Comparison of ENCODE assay signal across 9 cellular contexts in genomic region chr2:151344191-151344590, GRCh38. TPM values are rescaled to one million over a fixed set of nuclear protein-coding genes. Genes with fewer than 3 reads are reported as not detected.
DNase-seq lines count a peak whose midpoint lies in the region; ATAC-seq, FAIRE-seq and TF ChIP-seq lines count a peak whose summit lies in the region.
"Not testable (repeated sequence)": the region's sequence is repeated elsewhere in the genome, so short reads cannot be mapped to it uniquely, and the experiment has no call there.
"Had no signal": no experiment of that assay in that cellular context is flagged by ENCODE, and none has a peak within 500 bp of the region (broad histone marks: within the 10 kb centered on the region; RNA-seq: fewer than 3 reads in every experiment).

No MANE protein-coding gene starts in this region.

- not testable (repeated sequence) for H4K91ac ChIP-seq in IMR-90 (ENCODE audit: insufficient read depth, low read depth, low read length)

- H3K4me3 ChIP-seq in IMR-90 (ENCODE audit: insufficient read depth, low read depth, low read length); epithelial cell of esophagus (ENCODE audit: low read length): not testable (repeated sequence)

- H2BK15ac ChIP-seq in IMR-90 (ENCODE audit: low read depth, low read length) = not testable (repeated sequence)

- not testable (repeated sequence) for ATAC-seq in IMR-90 (ENCODE audit: low read depth)
- peak; percentile 58 for ATAC-seq in foreskin keratinocyte

- H3K36me3 ChIP-seq in IMR-90 (ENCODE audit: control insufficient read depth, insufficient read depth, low read length) = not testable (repeated sequence)

- not testable (repeated sequence) for H3K4me1 ChIP-seq in IMR-90 (ENCODE audit: control insufficient read depth, insufficient read depth, low read length); foreskin keratinocyte

- H3K27me3 ChIP-seq in IMR-90 (ENCODE audit: control insufficient read depth, insufficient read depth, low read length); foreskin keratinocyte: not testable (repeated sequence)

- TF ChIP-seq POLR2A in IMR-90 (IDR thresholded peaks at IDR 0.05; ENCODE audit: low read depth, low read length) = not testable (repeated sequence)

- not testable (repeated sequence) for H3K4me2 ChIP-seq in IMR-90 (ENCODE audit: low read depth, low read length)

- dilution Hi-C loops in IMR-90 (cut with HindIII; ENCODE audit: low sequenced_read_pairs, unreplicated experiment) = not testable (repeated sequence)

- not testable (repeated sequence) for H3K18ac ChIP-seq in IMR-90 (ENCODE audit: low read depth, low read length)

- H3K79me1 ChIP-seq in IMR-90 (ENCODE audit: low read depth in 1 of 2, low read length in 2 of 2) = not testable (repeated sequence)

- H3K4ac ChIP-seq in IMR-90 (ENCODE audit: low read depth, low read length) = not testable (repeated sequence)

- not testable (repeated sequence) for H2AK9ac ChIP-seq in IMR-90 (replicated peaks; ENCODE audit: low read depth, low read length, poor library complexity)

- WGBS in IMR-90 (ENCODE audit: extremely low coverage in 2 of 2, insufficient read length in 1 of 2), 2 experiments = no CpG with 5 or more reads among the region's 4 CpGs

- CTCF ChIA-PET in IMR-90 (lab: Yijun Ruan, JAX) = not testable (repeated sequence)

- not testable (repeated sequence) for H2BK120ac ChIP-seq in IMR-90 (ENCODE audit: low read depth, low read length)

- BruUV-seq in IMR-90 (replicated peaks; lab: Mats Ljungman, UMichigan) = not testable (repeated sequence)

- H4K5ac ChIP-seq in IMR-90 (ENCODE audit: low read depth, low read length) = not testable (repeated sequence)

- POLR2A ChIA-PET in IMR-90 (lab: Charles Lee; ENCODE audit: unreplicated experiment) = not testable (repeated sequence)

- not testable (repeated sequence) for H3K9me1 ChIP-seq in IMR-90 (ENCODE audit: insufficient read depth, low read length)

- H3K27ac ChIP-seq in IMR-90 (ENCODE audit: insufficient read depth, low read length); foreskin keratinocyte: not testable (repeated sequence)

- not testable (repeated sequence) for H2AK5ac ChIP-seq in IMR-90 (ENCODE audit: low read depth, low read length)

- not testable (repeated sequence) for H3K23ac ChIP-seq in IMR-90 (ENCODE audit: low read depth, low read length)

- H3K9me3 ChIP-seq in IMR-90 (ENCODE audit: control insufficient read depth, insufficient read depth, low read length) = not testable (repeated sequence)

- H3K56ac ChIP-seq in IMR-90 (ENCODE audit: extremely low read depth, insufficient read depth, low read length) = not testable (repeated sequence)

- not testable (repeated sequence) for H3K14ac ChIP-seq in IMR-90 (replicated peaks; ENCODE audit: low read depth, low read length)

- not testable (repeated sequence) for H3K9ac ChIP-seq in IMR-90 (ENCODE audit: low read depth, low read length)

- not testable (repeated sequence) for TF ChIP-seq CTCF in IMR-90 (conservative IDR thresholded peaks at IDR 0.05; ENCODE audit: low read depth, low read length); epithelial cell of esophagus (IDR thresholded peaks at IDR 0.05; ENCODE audit: insufficient read depth, low read depth, low read length, missing control alignments); foreskin keratinocyte (conservative IDR thresholded peaks at IDR 0.05)

- H4K20me1 ChIP-seq in IMR-90 (ENCODE audit: insufficient read depth, low read length) = not testable (repeated sequence)

- TF ChIP-seq RAD21 in IMR-90 (IDR thresholded peaks at IDR 0.05; ENCODE audit: low read length) = not testable (repeated sequence)

- H4K8ac ChIP-seq in IMR-90 (ENCODE audit: low read depth in 2 of 2, low read length in 2 of 2) = not testable (repeated sequence)

- FAIRE-seq in RCC 7860 (lab: Jason Lieb, UNC) = not testable (repeated sequence)

- intact Hi-C loops in IMR-90 (cut with micrococcal nuclease) = not testable (repeated sequence)

- H2BK20ac ChIP-seq in IMR-90 (ENCODE audit: low read depth, low read length) = not testable (repeated sequence)

- H2BK5ac ChIP-seq in IMR-90 (ENCODE audit: low read depth, low read length, poor library complexity, severe bottlenecking) = not testable (repeated sequence)

- not testable (repeated sequence) for H2AFZ ChIP-seq in IMR-90 (replicated peaks; ENCODE audit: low read length, poor library complexity)

- in situ Hi-C loops in IMR-90 (cut with MboI; ENCODE audit: low sequenced_read_pairs) = not testable (repeated sequence)

- DNase-seq in EH (ENCODE audit: low read depth) (peak; percentile 39), HCEC 1CT (peak; percentile 37), IMR-90 (peak; percentile 38), RCC 7860 (ENCODE audit: low spot score) (peak; percentile 38), amniotic epithelial cell (ENCODE audit: low read depth) (peak; percentile 29), epithelial cell of esophagus (ENCODE audit: low read depth) (peak; percentile 47), foreskin keratinocyte (peak in 1 of 2 donors; percentile 26), renal cortical epithelial cell (ENCODE audit: low read depth) (peak; percentile 7)

RNA-seq across cellular contexts. Expression of gene TNFAIP6, which starts 13.2 kb away (rescaled TPM):
- total RNA-seq in IMR-90 (2012; rRNA removed) (2.2 and 2.9 TPM in 2 replicates), foreskin keratinocyte (not detected in 2 replicates), renal cortical epithelial cell (1.8 and 9.4 TPM in 2 replicates)
- polyA plus RNA-seq in IMR-90 (2012; rRNA removed) (1.3 and 1.8 TPM in 2 replicates), foreskin keratinocyte (not detected in 2 replicates)
- 0.67 and 1.6 TPM in 2 replicates for polyA plus RNA-seq in IMR-90 (2012; cell fraction: cytosol; rRNA removed)
- polyA plus RNA-seq in IMR-90 (2012; cell fraction: nucleus; rRNA removed; ENCODE audit: low replicate concordance) = 0.13 and 2.5 TPM in 2 replicates
- total RNA-seq: CD4-positive, alpha-beta memory T cell had no signal
- polyA plus RNA-seq: CD4-positive, alpha-beta memory T cell had no signal

RNA-seq across cellular contexts. Expression of gene NMI, which starts 54.7 kb away (rescaled TPM):
- 2.3 and 5.8 TPM in 2 replicates for total RNA-seq in IMR-90 (2012; rRNA removed)
- 4.0 and 5.2 TPM in 2 replicates for polyA plus RNA-seq in IMR-90 (2012; rRNA removed)
- polyA plus RNA-seq in IMR-90 (2012; cell fraction: cytosol; rRNA removed) = 1.9 and 3.3 TPM in 2 replicates
- polyA plus RNA-seq in IMR-90 (2012; cell fraction: nucleus; rRNA removed; ENCODE audit: low replicate concordance) = 0.90 and 2.6 TPM in 2 replicates
- total RNA-seq in foreskin keratinocyte = 13.3 and 15.3 TPM in 2 replicates
- 15.3 and 15.5 TPM in 2 replicates for polyA plus RNA-seq in foreskin keratinocyte
- total RNA-seq in renal cortical epithelial cell = 23.9 and 51.1 TPM in 2 replicates
